In the genomic region with DNA sequence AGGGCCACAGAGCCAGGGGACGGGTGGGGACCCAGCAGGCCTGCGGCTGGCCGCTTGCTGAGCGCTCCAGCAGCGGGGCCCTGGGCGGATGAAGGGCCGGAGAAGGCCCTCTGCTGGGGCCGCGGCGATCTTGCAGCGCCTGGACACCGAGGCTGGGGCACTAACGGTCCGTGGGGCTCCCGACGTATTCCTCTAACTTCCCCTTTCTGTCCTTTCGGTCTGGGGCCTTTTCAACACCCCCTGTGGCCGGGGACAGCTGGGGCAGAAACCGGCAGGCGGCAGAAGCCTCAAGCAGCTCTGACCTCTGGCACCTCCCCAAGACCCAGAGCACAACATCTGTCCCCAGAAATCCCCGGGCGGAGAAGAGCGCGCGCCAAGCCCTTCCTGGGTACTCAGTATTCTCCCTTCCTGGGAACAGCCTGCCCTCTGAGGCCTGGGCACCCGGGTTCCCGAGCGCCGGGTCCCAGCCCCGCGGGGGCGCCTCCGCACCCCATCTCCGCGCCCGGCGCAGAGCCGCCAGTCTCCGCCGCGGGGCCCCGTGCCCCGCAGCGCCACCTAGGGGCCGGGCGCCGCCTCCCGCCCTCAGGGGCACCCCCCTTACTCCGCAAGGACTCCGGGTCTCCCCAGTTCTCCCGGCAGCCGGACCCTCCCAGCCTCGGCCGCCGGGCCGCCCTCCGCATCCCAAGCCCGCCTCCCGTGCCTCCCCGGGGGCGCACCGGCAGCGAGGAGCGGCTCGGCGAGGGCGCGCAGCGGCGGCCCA, we compare ENCODE assay signal across 8 cellular contexts.
A peak's percentile ranks its signal among the peaks of the same experiment; 100 is the strongest.
DNase-seq lines count a peak whose midpoint lies in the region; ATAC-seq and TF ChIP-seq lines count a peak whose summit lies in the region.

No MANE protein-coding gene starts in this region.

- no peaks in the 10 kb centered on the region for H3K9me3 ChIP-seq in effector memory CD4-positive, alpha-beta T cell (ENCODE audit: control insufficient read depth, low read length)

- peak overlapping the region; percentile 86 for H3K27ac ChIP-seq in effector memory CD4-positive, alpha-beta T cell (ENCODE audit: insufficient read depth, low read length, poor library complexity, severe bottlenecking)

- POLR2A ChIA-PET in AG04449 (lab: Yijun Ruan, JAX) = interaction anchor here (1.4 kb wide), 1 partner anchor 15 kb away, joined by 3 read pairs; no protein-coding TSS in a partner anchor

- peaks cover 53% of the 10 kb centered on the region for H3K4me1 ChIP-seq in effector memory CD4-positive, alpha-beta T cell (ENCODE audit: control insufficient read depth, insufficient read depth, low read length, poor library complexity, severe bottlenecking)

- peak overlapping the region; percentile 63 for H3K4me3 ChIP-seq in AG04449 (ENCODE audit: low read depth, low read length)
- H3K4me3 ChIP-seq in effector memory CD4-positive, alpha-beta T cell (ENCODE audit: insufficient read depth, low read depth, low read length, poor library complexity, severe bottlenecking) = peak overlapping the region; percentile 64

- H3K36me3 ChIP-seq in effector memory CD4-positive, alpha-beta T cell (ENCODE audit: control insufficient read depth, insufficient read depth, low read length) = no peaks in the 10 kb centered on the region

- DNase-seq in AG04449 (ENCODE audit: low read depth, low spot score) = no peak
- DNase-seq in NCI-H524 treated with DMSO at 0.1 percent for 48 hours (lab: John Stamatoyannopoulos, UW) = peak; percentile 9
- DNase-seq in activated CD8-positive, alpha-beta memory T cell treated with anti-CD3 and anti-CD28 coated beads for 1 hour (ENCODE audit: extremely low read depth in 1 of 2, low read depth in 1 of 2) = peak; percentile 37 to 64
- DNase-seq in effector memory CD4-positive, alpha-beta T cell = peak; percentile 58 to 66 (median 66)
- peak; percentile 90 for DNase-seq in medulla oblongata (ENCODE audit: extremely low spot score)
- peak; percentile 43 to 63 (median 44) for DNase-seq in stimulated activated CD4-positive, alpha-beta T cell treated with anti-CD3 and anti-CD28 coated beads, TNF-alpha, amount 100 ng/mL, for 48 hours (ENCODE audit: low read depth in 3 of 3)

- ATAC-seq in GM18861 (IDR thresholded peaks at IDR 0.05; ENCODE audit: unreplicated experiment) (peak; percentile 38), HG03095 (IDR thresholded peaks at IDR 0.05; ENCODE audit: unreplicated experiment) (peak; percentile 50)

- peak; percentile 73 for TF ChIP-seq CTCF in AG04449 (IDR thresholded peaks at IDR 0.05; ENCODE audit: insufficient read depth, low read length, missing control alignments)

- H3K27me3 ChIP-seq in effector memory CD4-positive, alpha-beta T cell (replicated peaks; ENCODE audit: control insufficient read depth, insufficient read depth, low read length, poor library complexity, severe bottlenecking) = no peaks in the 10 kb centered on the region

- CTCF ChIA-PET in AG04449 (lab: Yijun Ruan, JAX) = interaction anchor here (0.6 to 9.7 kb wide), 18 partner anchors 8 to 563 kb away, joined by 3 to 102 read pairs (median 3); no protein-coding TSS in a partner anchor
